Comparison of ENCODE assay signal across 13 cellular contexts in the genomic region with DNA sequence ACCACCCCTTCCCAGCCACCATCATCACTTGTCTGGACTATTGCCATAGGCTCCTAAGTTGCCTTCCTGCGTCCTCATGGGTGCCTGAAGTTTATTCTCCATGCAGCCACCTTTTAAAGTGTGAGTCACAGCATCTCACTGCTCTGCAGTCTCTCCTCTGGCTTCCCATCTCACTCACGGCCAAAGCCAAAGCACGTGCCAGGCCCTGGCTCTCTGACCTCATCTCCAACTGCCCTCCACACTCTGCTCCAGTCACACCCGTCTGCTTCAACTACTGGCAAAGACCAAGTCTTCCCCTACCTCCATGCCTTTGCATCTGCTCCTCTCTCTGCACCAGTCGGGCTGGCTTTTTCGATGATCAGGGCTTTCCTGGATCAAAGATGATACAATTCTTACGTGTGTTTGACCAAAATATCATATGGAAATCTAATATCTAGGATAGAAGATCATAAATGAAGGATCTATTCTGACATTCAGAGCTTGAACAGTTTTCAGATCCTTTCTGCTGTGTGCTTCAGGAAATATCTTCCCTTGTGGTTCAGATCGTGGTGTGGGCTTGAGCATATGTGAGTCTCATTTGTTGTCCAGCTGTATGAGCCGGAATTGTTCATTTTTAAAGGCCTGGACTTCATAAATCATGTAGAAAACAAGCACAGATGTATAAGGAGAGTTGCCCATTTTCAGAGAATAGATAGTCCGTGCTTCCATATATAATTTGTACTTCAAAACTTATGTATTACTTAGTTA.
DNase-seq lines count a peak whose midpoint lies in the region; ATAC-seq and TF ChIP-seq lines count a peak whose summit lies in the region.
"Had no signal": no experiment of that assay in that cellular context is flagged by ENCODE, and none has a peak within 500 bp of the region (broad histone marks: within the 10 kb centered on the region; RNA-seq: fewer than 3 reads in every experiment).

No MANE protein-coding gene starts in this region.

- no peaks in the 10 kb centered on the region for H3K79me2 ChIP-seq in fibroblast of lung (ENCODE audit: control insufficient read depth, insufficient read depth, low read length)

- H3K36me3 ChIP-seq in MG63 (no peaks in the 10 kb centered on the region), fibroblast of lung (ENCODE audit: control insufficient read depth, insufficient read depth, low read length) (no peaks in the 10 kb centered on the region)
- H3K36me3 ChIP-seq: Peyer's patch had no signal

- peak overlapping the region; percentile 0 to 64 (median 38) for H3K27ac Mint-ChIP-seq in naive B cell
- no peak overlapping the region for H3K27ac Mint-ChIP-seq in natural killer cell treated with Interleukin-12 subunit alpha and Interleukin-12 subunit beta and Interleukin-15 and Interleukin-18, amount 100 ng/mL, for 72 hours
- H3K27ac Mint-ChIP-seq: activated CD4-positive, alpha-beta T cell treated with anti-CD3 and anti-CD28 coated beads for 36 hours; activated naive CD8-positive, alpha-beta T cell had no signal

- H4K20me1 ChIP-seq in fibroblast of lung (ENCODE audit: control insufficient read depth, extremely low read depth, insufficient read depth, low read length), result no peaks in the 10 kb centered on the region

- H3K27me3 ChIP-seq in MG63 (no peaks in the 10 kb centered on the region), fibroblast of lung (ENCODE audit: control insufficient read depth, insufficient read depth, low read length) (no peaks in the 10 kb centered on the region)
- H3K27me3 ChIP-seq: Peyer's patch had no signal

- peaks cover 10% of the 10 kb centered on the region for H3K9me3 ChIP-seq in MG63
- H3K9me3 ChIP-seq in fibroblast of lung (ENCODE audit: control insufficient read depth, insufficient read depth, low read depth, low read length), result no peaks in the 10 kb centered on the region

- peak overlapping the region in 2 of 8 donors; percentile 22 to 61 for H3K4me3 Mint-ChIP-seq in naive B cell
- H3K4me3 Mint-ChIP-seq in natural killer cell treated with Interleukin-12 subunit alpha and Interleukin-12 subunit beta and Interleukin-15 and Interleukin-18, amount 100 ng/mL, for 72 hours, result no peak overlapping the region
- H3K4me3 Mint-ChIP-seq: activated CD4-positive, alpha-beta T cell treated with anti-CD3 and anti-CD28 coated beads for 36 hours; activated naive CD8-positive, alpha-beta T cell had no signal

- H2AFZ ChIP-seq in fibroblast of lung (ENCODE audit: low read length), result no peak overlapping the region

- H3K4me3 ChIP-seq in MG63, result no peak overlapping the region
- H3K4me3 ChIP-seq in fibroblast of lung (replicated peaks in 1 of 4; ENCODE audit: control extremely low read depth in 1 of 4, insufficient read depth in 1 of 4, low read depth in 3 of 4, low read length in 4 of 4), result no peak overlapping the region
- H3K4me3 ChIP-seq: Peyer's patch had no signal

- peaks cover under 1% of the 10 kb centered on the region for H3K4me1 ChIP-seq in fibroblast of lung (ENCODE audit: control insufficient read depth, extremely low read depth, insufficient read depth, low read length)

- H3K9ac ChIP-seq in fibroblast of lung (ENCODE audit: insufficient read depth, low read length), result no peak overlapping the region

- H3K36me3 Mint-ChIP-seq in naive B cell, result peaks cover 10 to 19% of the 10 kb centered on the region in 2 donors
- H3K36me3 Mint-ChIP-seq in natural killer cell treated with Interleukin-12 subunit alpha and Interleukin-12 subunit beta and Interleukin-15 and Interleukin-18, amount 100 ng/mL, for 72 hours, result peaks cover 13% of the 10 kb centered on the region

- H3K9me3 Mint-ChIP-seq in naive B cell, result peaks cover 10 to 23% (median 22%) of the 10 kb centered on the region in 7 donors
- H3K9me3 Mint-ChIP-seq in natural killer cell treated with Interleukin-12 subunit alpha and Interleukin-12 subunit beta and Interleukin-15 and Interleukin-18, amount 100 ng/mL, for 72 hours, result peaks cover 11% of the 10 kb centered on the region

- no peak for ATAC-seq in naive B cell (ENCODE audit: low read depth in 2 of 2)
- no peak for ATAC-seq in natural killer cell treated with Interleukin-12 subunit alpha and Interleukin-12 subunit beta and Interleukin-15 and Interleukin-18, amount 100 ng/mL, for 72 hours
- ATAC-seq: activated CD4-positive, alpha-beta T cell treated with anti-CD3 and anti-CD28 coated beads for 36 hours had no signal

- H3K27ac ChIP-seq in fibroblast of lung (ENCODE audit: insufficient read depth, low read length), result no peak overlapping the region
- H3K27ac ChIP-seq: Peyer's patch had no signal

- H3K27me3 Mint-ChIP-seq in naive B cell, result no peaks in the 10 kb centered on the region
- H3K27me3 Mint-ChIP-seq in natural killer cell treated with Interleukin-12 subunit alpha and Interleukin-12 subunit beta and Interleukin-15 and Interleukin-18, amount 100 ng/mL, for 72 hours, result peaks cover 0 to 5% of the 10 kb centered on the region in 2 donors
- H3K27me3 Mint-ChIP-seq: activated CD4-positive, alpha-beta T cell treated with anti-CD3 and anti-CD28 coated beads for 36 hours; activated naive CD8-positive, alpha-beta T cell had no signal

- DNase-seq in AG09319 (ENCODE audit: extremely low read depth, low read depth) (peak; percentile 43), MG63 (peak; percentile 97), fibroblast of lung (ENCODE audit: low read depth in 2 of 2) (peak; percentile 79 to 85), naive B cell (no peak), NCI-H1930 (lab: John Stamatoyannopoulos, UW) (no peak), occipital lobe (lab: John Stamatoyannopoulos, UW) (no peak)
- no peak for DNase-seq in natural killer cell treated with Interleukin-12 subunit alpha and Interleukin-12 subunit beta and Interleukin-15 and Interleukin-18, amount 100 ng/mL, for 72 hours (ENCODE audit: low spot score)
- DNase-seq in stimulated activated CD4-positive, alpha-beta T cell treated with anti-CD3 and anti-CD28 coated beads, Interleukin-1b, Interleukin-23, amount 100 ng/mL, for 48 hours, result no peak
- DNase-seq: activated CD4-positive, alpha-beta T cell treated with anti-CD3 and anti-CD28 coated beads for 36 hours; kidney; NCI-H187 treated with DMSO at 0.1 percent for 48 hours; Peyer's patch had no signal

- H3K4me2 ChIP-seq in fibroblast of lung (ENCODE audit: extremely low read depth, insufficient read depth, low read length), result no peak overlapping the region

- H3K4me1 Mint-ChIP-seq in naive B cell, result peaks cover 43 to 58% (median 53%) of the 10 kb centered on the region in 3 donors
- peaks cover 6 to 14% of the 10 kb centered on the region in 2 donors for H3K4me1 Mint-ChIP-seq in natural killer cell treated with Interleukin-12 subunit alpha and Interleukin-12 subunit beta and Interleukin-15 and Interleukin-18, amount 100 ng/mL, for 72 hours (ENCODE audit: low read depth in 2 of 2)

- TF ChIP-seq CTCF in AG09319 (IDR thresholded peaks at IDR 0.05; ENCODE audit: low read depth, low read length) (no peak), fibroblast of lung (conservative IDR thresholded peaks at IDR 0.05 in 1 of 2, IDR thresholded peaks at IDR 0.05 in 1 of 2; ENCODE audit: low read depth in 1 of 2, low read length in 2 of 2) (no peak)

Comparison
In these comparisons a context has a peak if more than half of its experiments do, and no peak if none do; other contexts are left out.
1. DNase-seq: peak in AG09319 (single experiment), MG63 (single experiment) and fibroblast of lung (2 of 2); none in naive B cell (single experiment), natural killer cell treated with Interleukin-12 subunit alpha and Interleukin-12 subunit beta and Interleukin-15 and Interleukin-18, amount 100 ng/mL, for 72 hours (single experiment), NCI-H1930 (0 of 2), stimulated activated CD4-positive, alpha-beta T cell treated with anti-CD3 and anti-CD28 coated beads, Interleukin-1b, Interleukin-23, amount 100 ng/mL, for 48 hours (single experiment) and occipital lobe (single experiment).
2. H3K27ac Mint-ChIP-seq: peak in naive B cell (6 of 6); none in natural killer cell treated with Interleukin-12 subunit alpha and Interleukin-12 subunit beta and Interleukin-15 and Interleukin-18, amount 100 ng/mL, for 72 hours (0 of 2).